In the genomic region with DNA sequence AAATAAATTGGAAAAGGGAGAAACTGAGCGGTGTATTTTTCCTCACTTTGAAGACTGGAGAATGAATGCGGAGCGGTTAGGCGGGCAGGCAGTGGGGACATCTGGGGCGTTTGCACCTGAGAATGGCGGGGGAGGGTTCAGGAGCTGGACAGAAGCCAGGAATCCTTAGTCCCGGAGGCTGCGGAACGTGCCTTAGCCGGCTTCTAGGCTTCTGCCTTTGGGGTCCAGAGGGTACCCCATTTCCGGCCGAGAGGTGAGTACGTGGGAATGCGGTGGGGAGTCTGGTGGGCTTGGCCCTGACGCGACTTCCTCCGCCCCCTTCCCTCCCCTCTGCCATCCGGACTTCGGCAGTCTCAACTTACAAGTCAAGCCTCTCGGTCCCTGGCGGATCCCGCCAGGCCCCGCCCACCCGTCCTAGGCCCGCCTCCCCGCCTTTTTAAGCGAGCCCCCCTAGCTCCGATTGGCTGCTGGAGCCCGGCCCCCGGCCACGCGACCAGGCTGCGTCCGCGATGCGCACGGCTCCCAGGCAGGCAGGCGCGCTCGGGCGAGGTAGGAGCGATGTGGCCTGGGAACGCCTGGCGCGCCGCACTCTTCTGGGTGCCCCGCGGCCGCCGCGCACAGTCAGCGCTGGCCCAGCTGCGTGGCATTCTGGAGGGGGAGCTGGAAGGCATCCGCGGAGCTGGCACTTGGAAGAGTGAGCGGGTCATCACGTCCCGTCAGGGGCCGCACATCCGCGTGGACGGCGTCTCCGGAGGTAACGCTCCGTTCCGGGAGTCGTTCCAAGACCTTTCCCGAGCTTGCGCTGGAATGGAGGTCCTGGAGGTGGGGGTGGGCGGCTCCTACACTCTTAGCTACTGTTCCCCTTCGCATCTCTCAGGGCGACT, we compare ENCODE assay signal across 8 cellular contexts. TPM values are rescaled to one million over a fixed set of nuclear protein-coding genes. Genes with fewer than 3 reads are reported as not detected.
DNase-seq lines count a peak whose midpoint lies in the region; ATAC-seq and TF ChIP-seq lines count a peak whose summit lies in the region.

A gene (plus strand): TSS at position 525 of the 884 bp plus-strand sequence. CDS start 34 bp downstream, at position 559.

- CTCF ChIA-PET in GM10248 (lab: Yijun Ruan, JAX), result interaction anchor here (1.0 to 4.3 kb wide), 7 partner anchors 10 to 165 kb away, joined by 3 to 49 read pairs (median 5); a partner anchor contains a TSS

- H3K36me3 Mint-ChIP-seq in type B pancreatic cell, result no peaks in the 10 kb centered on the region

- POLR2A ChIA-PET in GM10248 (lab: Yijun Ruan, JAX), result interaction anchor here (0.6 to 1.3 kb wide), 6 partner anchors 11 to 167 kb away, joined by 3 to 8 read pairs (median 4); a partner anchor contains a TSS

- WGBS in adipose tissue, 3 donors, result 0 to 1% (median 1%) methylated on average over 67 to 73 of the region's 73 CpGs

- H3K9me3 Mint-ChIP-seq in type B pancreatic cell, result no peaks in the 10 kb centered on the region

- no peak within 1 kb of the TSS for H3K27ac ChIP-seq in adipose tissue (ENCODE audit: low read depth, low read length)

- intact Hi-C loops in T-helper 1 cell treated with Interleukin-12 subunit alpha and Interleukin-12 subunit beta and Interleukin-4 antibody, amounts not matched to agents 30 ng/mL and 1 ng/mL, for 36 hours (cut with micrococcal nuclease), result loop anchor here (1.0 to 5.0 kb wide), 7 partner anchors 10 to 1030 kb away; a partner anchor contains a TSS
- intact Hi-C loops in cardiac septum (cut with DNase I), result loop anchor here (5.0 kb wide), 2 partner anchors 40 to 60 kb away; a partner anchor contains a TSS

- no peak for TF ChIP-seq CTCF in GM10248 (IDR thresholded peaks at IDR 0.05; ENCODE audit: control extremely low read depth, extremely low read depth, low read depth, missing control alignments)
- no peak for TF ChIP-seq CTCF in type B pancreatic cell (conservative IDR thresholded peaks at IDR 0.05)

- no peaks in the 10 kb centered on the region for H3K27me3 Mint-ChIP-seq in type B pancreatic cell

- peak; percentile 88 for ATAC-seq in HG02642 (IDR thresholded peaks at IDR 0.05; ENCODE audit: poor library complexity, unreplicated experiment)

- H3K27ac Mint-ChIP-seq in type B pancreatic cell, result peak within 1 kb of the TSS; percentile 76

- peaks cover 29% of the 10 kb centered on the region for H3K4me1 Mint-ChIP-seq in type B pancreatic cell (ENCODE audit: unreplicated experiment)

- DNase-seq in GM10248 (ENCODE audit: extremely low spot score), result peak; percentile 99
- DNase-seq in NCI-H1436 treated with DMSO at 0.1 percent for 48 hours (lab: John Stamatoyannopoulos, UW), result peak; percentile 51
- DNase-seq in cardiac septum (ENCODE audit: low spot score), result peak; percentile 97
- peak; percentile 93 for DNase-seq in pons (ENCODE audit: low spot score)
- peak; percentile 96 for DNase-seq in type B pancreatic cell (ENCODE audit: extremely low spot score, unreplicated experiment)

- peak within 1 kb of the TSS; percentile 88 for H3K4me3 Mint-ChIP-seq in type B pancreatic cell

RNA-seq across cellular contexts. Expression of the gene that starts here (rescaled TPM):
- 15.5 and 16.6 TPM in 2 replicates for total RNA-seq in T-helper 1 cell treated with Interleukin-12 subunit alpha and Interleukin-12 subunit beta and Interleukin-4 antibody, amounts not matched to agents 30 ng/mL and 1 ng/mL, for 36 hours
- 10 to 100 TPM; 13.6 to 33.2 (median 14.7) TPM for polyA plus RNA-seq in adipose tissue
- total RNA-seq in cardiac septum (24.0 TPM), type B pancreatic cell (ENCODE audit: low replicate concordance) (22.3 and 27.4 TPM in 2 replicates)
